Comparison of ENCODE assay signal across 1 cellular context in genomic region chr10:92240289-92241157, GRCh38.
TF ChIP-seq lines count a peak whose summit lies in the region.

No MANE protein-coding gene starts in this region.

TF ChIP-seq in K562, 482 proteins besides CTCF, POLR2A, EP300 and RAD21 (continued from another document and continues in another):
- TF ChIP-seq ZFX (CRISPR knock-in tag; IDR thresholded peaks at IDR 0.05) (peak; percentile 46; the same call in 1 of the 2 replicates), ZNF175 (CRISPR knock-in tag; IDR thresholded peaks at IDR 0.05; ENCODE audit: low read depth) (peak; percentile 63; the same call in 1 of the 2 replicates), NFE2L1 (tag; IDR thresholded peaks at IDR 0.05; ENCODE audit: borderline replicate concordance, low read depth) (no peak), ZNF395 (CRISPR knock-in tag; IDR thresholded peaks at IDR 0.05) (peak; percentile 80), ZNF584 (CRISPR knock-in tag; IDR thresholded peaks at IDR 0.05; ENCODE audit: low read depth) (peak; percentile 59; the same call in 1 of the 2 replicates), HINFP (tag; conservative IDR thresholded peaks at IDR 0.05; ENCODE audit: low read depth) (peak; percentile 25; the same call in 1 of the 2 replicates), EHMT2 (IDR thresholded peaks at IDR 0.05) (no peak), ZNF121 (CRISPR knock-in tag; conservative IDR thresholded peaks at IDR 0.05) (no peak), RNF2 (IDR thresholded peaks at IDR 0.05) (0 out of 2 replicates have a peak, but pooled peaks have one; percentile 45), GTF2A2 (tag; IDR thresholded peaks at IDR 0.05) (0 out of 2 replicates have a peak, but pooled peaks have one; percentile 36), ETV1 (tag; conservative IDR thresholded peaks at IDR 0.05; ENCODE audit: low read depth) (peak; percentile 73), TFAP4 (CRISPR knock-in tag; IDR thresholded peaks at IDR 0.05; ENCODE audit: borderline replicate concordance) (no peak), ZNF592 (IDR thresholded peaks at IDR 0.05) (peak; percentile 82), ATF1 (CRISPR knock-in tag; IDR thresholded peaks at IDR 0.05) (no peak), ATF1 (tag; IDR thresholded peaks at IDR 0.05) (peak; percentile 40; the same call in 1 of the 2 replicates), SUPT5H (IDR thresholded peaks at IDR 0.05) (0 out of 2 replicates have a peak, but pooled peaks have one; percentile 28), ZBTB8A (IDR thresholded peaks at IDR 0.05; ENCODE audit: partially characterized antibody) (no peak), PHF8 (IDR thresholded peaks at IDR 0.05; ENCODE audit: borderline replicate concordance, low read length) (peak; percentile 59; the same call in 1 of the 2 replicates), PKNOX1 (IDR thresholded peaks at IDR 0.05) (peak; percentile 39), PTRF (tag; IDR thresholded peaks at IDR 0.05) (peak; percentile 51; the same call in 1 of the 2 replicates), SAP30 (IDR thresholded peaks at IDR 0.05; ENCODE audit: borderline replicate concordance, insufficient read depth, low read depth, low read length, poor library complexity, severe bottlenecking) (peak; percentile 26), SPI1 (IDR thresholded peaks at IDR 0.05; ENCODE audit: borderline replicate concordance, low read depth, low read length) (peak; percentile 63), TBP (optimal IDR thresholded peaks at IDR 0.05; ENCODE audit: low read depth, low read length) (peak; percentile 35), PYGO2 (tag; IDR thresholded peaks at IDR 0.05) (no peak), TFE3 (CRISPR knock-in tag; IDR thresholded peaks at IDR 0.05) (no peak), RBBP5 (IDR thresholded peaks at IDR 0.05; ENCODE audit: borderline replicate concordance, insufficient read depth, low read length, poor library complexity, severe bottlenecking) (peak; percentile 21), CREM (IDR thresholded peaks at IDR 0.05; ENCODE audit: low read depth) (0 out of 2 replicates have a peak, but pooled peaks have one; percentile 28), ZNF282 (CRISPR knock-in tag; IDR thresholded peaks at IDR 0.05) (no peak), COPS2 (conservative IDR thresholded peaks at IDR 0.05) (no peak), ID3 (CRISPR knock-in tag; IDR thresholded peaks at IDR 0.05) (no peak), ID3 (tag; IDR thresholded peaks at IDR 0.05) (peak; percentile 55; the same call in 1 of the 2 replicates), NR2C2 (CRISPR knock-in tag; IDR thresholded peaks at IDR 0.05) (no peak), NR2C2 (tag; IDR thresholded peaks at IDR 0.05) (peak; percentile 59), EP400 (IDR thresholded peaks at IDR 0.05) (peak; percentile 54), ESRRA (IDR thresholded peaks at IDR 0.05; ENCODE audit: borderline replicate concordance, low read depth) (peak; percentile 94), CREB3L1 (IDR thresholded peaks at IDR 0.05; ENCODE audit: borderline replicate concordance, low read depth) (peak; percentile 39; the same call in 1 of the 2 replicates), PHF21A (IDR thresholded peaks at IDR 0.05; ENCODE audit: borderline replicate concordance, low read depth) (no peak), NR4A1 (CRISPR knock-in tag; IDR thresholded peaks at IDR 0.05) (no peak), NR4A1 (tag; IDR thresholded peaks at IDR 0.05) (0 out of 2 replicates have a peak, but pooled peaks have one; percentile 38), BACH1 (tag; IDR thresholded peaks at IDR 0.05) (peak; percentile 50; the same call in 1 of the 2 replicates), RFX1 (IDR thresholded peaks at IDR 0.05) (no peak), KDM5B (IDR thresholded peaks at IDR 0.05; ENCODE audit: insufficient replicate concordance, low read depth, low read length) (peak; percentile 44), PTTG1 (tag; IDR thresholded peaks at IDR 0.05; ENCODE audit: low read depth) (peak; percentile 53; the same call in 1 of the 2 replicates), CEBPZ (IDR thresholded peaks at IDR 0.05; ENCODE audit: borderline replicate concordance, low read depth, low read length) (no peak), TAF1 (IDR thresholded peaks at IDR 0.05; ENCODE audit: control insufficient read depth, extremely low read depth, insufficient read depth, low read length, severe bottlenecking) (peak; percentile 56), KLF6 (CRISPR knock-in tag; IDR thresholded peaks at IDR 0.05; ENCODE audit: borderline replicate concordance) (peak; percentile 18; the same call in 1 of the 2 replicates), ZNF311 (CRISPR knock-in tag; IDR thresholded peaks at IDR 0.05) (0 out of 2 replicates have a peak, but pooled peaks have one; percentile 17), ZBTB5 (IDR thresholded peaks at IDR 0.05) (no peak)
